Comparison of ENCODE assay signal across 13 cellular contexts in genomic region chr5:134133213-134133994, GRCh38. TPM values are rescaled to one million over a fixed set of nuclear protein-coding genes. Genes with fewer than 3 reads are reported as not detected.
A peak's percentile ranks its signal among the peaks of the same experiment; 100 is the strongest.
DNase-seq lines count a peak whose midpoint lies in the region; ATAC-seq and TF ChIP-seq lines count a peak whose summit lies in the region.
"Had no signal": no experiment of that assay in that cellular context is flagged by ENCODE, and none has a peak within 500 bp of the region (broad histone marks: within the 10 kb centered on the region; RNA-seq: fewer than 3 reads in every experiment).

No MANE protein-coding gene starts in this region.

- no peaks in the 10 kb centered on the region for H3K9me3 Mint-ChIP-seq in activated CD4-positive, alpha-beta T cell treated with anti-CD3 and anti-CD28 coated beads, Interleukin-2, amount 10 ng/mL, durations not matched to agents 7 days and 5 days
- no peaks in the 10 kb centered on the region for H3K9me3 Mint-ChIP-seq in endodermal cell
- no peaks in the 10 kb centered on the region for H3K9me3 Mint-ChIP-seq in stimulated activated naive B cell treated with anti-CD40 and anti-IgM and Interleukin-4, amounts not matched to agents 10 μg/mL and 1 μg/mL and 100 μg/mL, for 72 hours
- no peaks in the 10 kb centered on the region for H3K9me3 Mint-ChIP-seq in nephron progenitor cell

- H3K4me3 ChIP-seq in endodermal cell (ENCODE audit: low read length) (no peak overlapping the region), prostate gland (no peak overlapping the region)
- H3K4me3 ChIP-seq: A549, PC-9, thyroid gland had no signal

- H3K27ac ChIP-seq in endodermal cell (ENCODE audit: low read depth, low read length) (no peak overlapping the region), prostate gland (peak overlapping the region in 1 of 2 donors; percentile 13)
- H3K27ac ChIP-seq: A549, epithelial cell of prostate, PC-9, thyroid gland had no signal

- DNase-seq in activated CD4-positive, alpha-beta T cell treated with anti-CD3 and anti-CD28 coated beads for 1 hour = peak; percentile 7
- DNase-seq in activated CD4-positive, alpha-beta T cell treated with anti-CD3 and anti-CD28 coated beads, Interleukin-2, amount 50 U/mL, for 4 hours = no peak
- no peak for DNase-seq in activated CD4-positive, alpha-beta T cell treated with anti-CD3 and anti-CD28 coated beads, Interleukin-2, amount 10 ng/mL, durations not matched to agents 7 days and 5 days
- peak; percentile 43 for DNase-seq in endodermal cell
- no peak for DNase-seq in stimulated activated naive B cell treated with anti-CD40 and anti-IgM and Interleukin-4, amounts not matched to agents 10 μg/mL and 1 μg/mL and 100 μg/mL, for 72 hours
- DNase-seq in nephron progenitor cell = no peak
- no peak for DNase-seq in G401 (ENCODE audit: low spot score)
- DNase-seq in prostate gland (ENCODE audit: low spot score) = no peak
- DNase-seq: NCI-H2029 treated with DMSO at 0.1 percent for 48 hours, PC-9 had no signal

- WGBS in endodermal cell (ENCODE audit: insufficient coverage in 1 of 2, insufficient read length in 1 of 2), 2 experiments = 95 to 98% methylated on average over 7 to 9 of the region's 9 CpGs
- WGBS in prostate gland = 81% methylated on average over 9 of the region's 9 CpGs

- H3K27me3 ChIP-seq in endodermal cell (ENCODE audit: control insufficient read depth, insufficient read depth, low read length, poor library complexity, severe bottlenecking) (no peaks in the 10 kb centered on the region), prostate gland (replicated peaks; ENCODE audit: insufficient read depth) (no peaks in the 10 kb centered on the region)
- H3K27me3 ChIP-seq: thyroid gland had no signal

- H3K4me3 Mint-ChIP-seq in activated CD4-positive, alpha-beta T cell treated with anti-CD3 and anti-CD28 coated beads, Interleukin-2, amount 10 ng/mL, durations not matched to agents 7 days and 5 days = peak overlapping the region; percentile 79
- H3K4me3 Mint-ChIP-seq in endodermal cell = no peak overlapping the region
- H3K4me3 Mint-ChIP-seq in stimulated activated naive B cell treated with anti-CD40 and anti-IgM and Interleukin-4, amounts not matched to agents 10 μg/mL and 1 μg/mL and 100 μg/mL, for 72 hours = no peak overlapping the region
- no peak overlapping the region for H3K4me3 Mint-ChIP-seq in nephron progenitor cell

- no peaks in the 10 kb centered on the region for H3K27me3 Mint-ChIP-seq in activated CD4-positive, alpha-beta T cell treated with anti-CD3 and anti-CD28 coated beads, Interleukin-2, amount 10 ng/mL, durations not matched to agents 7 days and 5 days
- H3K27me3 Mint-ChIP-seq in endodermal cell (ENCODE audit: insufficient read depth) (no peaks in the 10 kb centered on the region), nephron progenitor cell (ENCODE audit: low read depth, poor library complexity) (no peaks in the 10 kb centered on the region)
- H3K27me3 Mint-ChIP-seq in stimulated activated naive B cell treated with anti-CD40 and anti-IgM and Interleukin-4, amounts not matched to agents 10 μg/mL and 1 μg/mL and 100 μg/mL, for 72 hours = no peaks in the 10 kb centered on the region

- POLR2A ChIA-PET in activated CD4-positive, alpha-beta T cell treated with anti-CD3 and anti-CD28 coated beads, Interleukin-2, amount 10 ng/mL, durations not matched to agents 7 days and 5 days (lab: Charles Lee) = interaction anchor here (0.6 to 1.7 kb wide), 2 partner anchors 22 to 62 kb away, joined by 4 read pairs; no protein-coding TSS in a partner anchor

- H3K9me3 ChIP-seq in endodermal cell (ENCODE audit: control insufficient read depth, low read length) = no peaks in the 10 kb centered on the region
- H3K9me3 ChIP-seq in prostate gland = no peaks in the 10 kb centered on the region
- H3K9me3 ChIP-seq: A549, thyroid gland had no signal

- ATAC-seq in stimulated activated naive B cell treated with anti-CD40 and anti-IgM and Interleukin-4, amounts not matched to agents 10 μg/mL and 1 μg/mL and 100 μg/mL, for 72 hours (replicated peaks) = no peak
- ATAC-seq: A549 had no signal

- H3K36me3 Mint-ChIP-seq in activated CD4-positive, alpha-beta T cell treated with anti-CD3 and anti-CD28 coated beads, Interleukin-2, amount 10 ng/mL, durations not matched to agents 7 days and 5 days (ENCODE audit: low read depth) = peaks cover 86% of the 10 kb centered on the region
- H3K36me3 Mint-ChIP-seq in endodermal cell (ENCODE audit: low read depth) = peaks cover 16% of the 10 kb centered on the region
- H3K36me3 Mint-ChIP-seq in stimulated activated naive B cell treated with anti-CD40 and anti-IgM and Interleukin-4, amounts not matched to agents 10 μg/mL and 1 μg/mL and 100 μg/mL, for 72 hours = peaks cover 25 to 58% of the 10 kb centered on the region in 2 donors
- peaks cover 23% of the 10 kb centered on the region for H3K36me3 Mint-ChIP-seq in nephron progenitor cell (ENCODE audit: low read depth)

- no peak for TF ChIP-seq POLR2A in prostate gland (IDR thresholded peaks at IDR 0.05)

- TF ChIP-seq CTCF in endodermal cell (conservative IDR thresholded peaks at IDR 0.05) (no peak), nephron progenitor cell (IDR thresholded peaks at IDR 0.05) (no peak), prostate gland (IDR thresholded peaks at IDR 0.05) (no peak)

- H3K27ac Mint-ChIP-seq in activated CD4-positive, alpha-beta T cell treated with anti-CD3 and anti-CD28 coated beads, Interleukin-2, amount 10 ng/mL, durations not matched to agents 7 days and 5 days = peak overlapping the region; percentile 94
- H3K27ac Mint-ChIP-seq in endodermal cell (no peak overlapping the region), nephron progenitor cell (no peak overlapping the region)
- peak overlapping the region; percentile 92 for H3K27ac Mint-ChIP-seq in stimulated activated naive B cell treated with anti-CD40 and anti-IgM and Interleukin-4, amounts not matched to agents 10 μg/mL and 1 μg/mL and 100 μg/mL, for 72 hours

- intact Hi-C loops in prostate gland (cut with DNase I) = no loop called here

- H3K4me1 ChIP-seq in endodermal cell (ENCODE audit: control insufficient read depth, insufficient read depth, low read length) = no peaks in the 10 kb centered on the region
- H3K4me1 ChIP-seq in prostate gland (replicated peaks) = no peaks in the 10 kb centered on the region

- CTCF ChIA-PET in activated CD4-positive, alpha-beta T cell treated with anti-CD3 and anti-CD28 coated beads, Interleukin-2, amount 10 ng/mL, durations not matched to agents 7 days and 5 days (lab: Charles Lee) = interaction anchor here (1.3 to 13.1 kb wide), 7 partner anchors 8 to 93 kb away, joined by 3 to 258 read pairs (median 8); no protein-coding TSS in a partner anchor

- in situ Hi-C loops in G401 (cut with HindIII; ENCODE audit: low sequenced_read_pairs) = no loop called here

- H3K4me1 Mint-ChIP-seq in activated CD4-positive, alpha-beta T cell treated with anti-CD3 and anti-CD28 coated beads, Interleukin-2, amount 10 ng/mL, durations not matched to agents 7 days and 5 days = peaks cover 99% of the 10 kb centered on the region
- H3K4me1 Mint-ChIP-seq in endodermal cell (peaks cover 5% of the 10 kb centered on the region), nephron progenitor cell (peaks cover 29% of the 10 kb centered on the region)
- H3K4me1 Mint-ChIP-seq in stimulated activated naive B cell treated with anti-CD40 and anti-IgM and Interleukin-4, amounts not matched to agents 10 μg/mL and 1 μg/mL and 100 μg/mL, for 72 hours = peaks cover 52 to 72% of the 10 kb centered on the region in 2 donors

- H3K36me3 ChIP-seq in endodermal cell (ENCODE audit: control insufficient read depth, insufficient read depth, low read length) (peaks cover 7% of the 10 kb centered on the region), prostate gland (no peaks in the 10 kb centered on the region)

- H3K9ac ChIP-seq in endodermal cell (ENCODE audit: extremely low read depth, low read length, poor library complexity, severe bottlenecking) = no peak overlapping the region

RNA-seq across cellular contexts. Expression of gene TCF7, which starts 18.9 kb away (rescaled TPM):
- total RNA-seq in activated CD4-positive, alpha-beta T cell treated with anti-CD3 and anti-CD28 coated beads, Interleukin-2, amount 10 ng/mL, durations not matched to agents 7 days and 5 days = 100 to 1,000 TPM; 271 to 283 TPM
- total RNA-seq in endodermal cell (10 to 100 TPM; 14.9 to 19.4 TPM), prostate gland (1 to 10 TPM; 8.1 to 9.8 TPM)
- 9.0 TPM for polyA plus RNA-seq in endodermal cell (2013, experiment 1 of 2)
- 8.9 TPM for polyA plus RNA-seq in endodermal cell (2013, experiment 2 of 2)
- total RNA-seq in G401 (2014; rRNA removed; shearing (Covaris generic)) = 5.0 and 11.1 TPM in 2 replicates

RNA-seq across cellular contexts. Expression of gene SKP1, which starts 43.3 kb away (rescaled TPM):
- 100 to 1,000 TPM; 194 to 197 TPM for total RNA-seq in activated CD4-positive, alpha-beta T cell treated with anti-CD3 and anti-CD28 coated beads, Interleukin-2, amount 10 ng/mL, durations not matched to agents 7 days and 5 days
- 100 to 1,000 TPM; 357 to 427 TPM for total RNA-seq in endodermal cell
- polyA plus RNA-seq in endodermal cell (2013, experiment 1 of 2) = 626 TPM
- polyA plus RNA-seq in endodermal cell (2013, experiment 2 of 2) = 605 TPM
- total RNA-seq in G401 (2014; rRNA removed; shearing (Covaris generic)) = 396 and 436 TPM in 2 replicates
- total RNA-seq in prostate gland = 100 to 1,000 TPM; 343 to 391 TPM

Comparison
In these comparisons a context has a peak if more than half of its experiments do, and no peak if none do; other contexts are left out.
1. DNase-seq: peak in activated CD4-positive, alpha-beta T cell treated with anti-CD3 and anti-CD28 coated beads for 1 hour (single experiment) and endodermal cell (single experiment); none in activated CD4-positive, alpha-beta T cell treated with anti-CD3 and anti-CD28 coated beads, Interleukin-2, amount 50 U/mL, for 4 hours (0 of 2), activated CD4-positive, alpha-beta T cell treated with anti-CD3 and anti-CD28 coated beads, Interleukin-2, amount 10 ng/mL, durations not matched to agents 7 days and 5 days (single experiment), stimulated activated naive B cell treated with anti-CD40 and anti-IgM and Interleukin-4, amounts not matched to agents 10 μg/mL and 1 μg/mL and 100 μg/mL, for 72 hours (single experiment), nephron progenitor cell (single experiment), G401 (single experiment) and prostate gland (single experiment).
2. H3K27ac Mint-ChIP-seq: peak in activated CD4-positive, alpha-beta T cell treated with anti-CD3 and anti-CD28 coated beads, Interleukin-2, amount 10 ng/mL, durations not matched to agents 7 days and 5 days (single experiment) and stimulated activated naive B cell treated with anti-CD40 and anti-IgM and Interleukin-4, amounts not matched to agents 10 μg/mL and 1 μg/mL and 100 μg/mL, for 72 hours (single experiment); none in endodermal cell (single experiment) and nephron progenitor cell (single experiment).
3. RNA of gene TCF7, which starts 18.9 kb away (total RNA-seq): 271 to 283 TPM in activated CD4-positive, alpha-beta T cell treated with anti-CD3 and anti-CD28 coated beads, Interleukin-2, amount 10 ng/mL, durations not matched to agents 7 days and 5 days; 14.9 to 19.4 TPM in endodermal cell, 5.0 to 11.1 TPM in G401 and 8.1 to 9.8 TPM in prostate gland; every median in the first group is over 10 times any median in the second.